Comparison of ENCODE assay signal across 16 cellular contexts in genomic region chr22:37714634-37715033, GRCh38. TPM values are rescaled to one million over a fixed set of nuclear protein-coding genes. Genes with fewer than 3 reads are reported as not detected.
DNase-seq lines count a peak whose midpoint lies in the region; ATAC-seq and TF ChIP-seq lines count a peak whose summit lies in the region.
"Had no signal": no experiment of that assay in that cellular context is flagged by ENCODE, and none has a peak within 500 bp of the region (broad histone marks: within the 10 kb centered on the region; RNA-seq: fewer than 3 reads in every experiment).

No MANE protein-coding gene starts in this region.

- H3K9ac ChIP-seq in BLaER1 treated with 17β-estradiol and CSF1 and Interleukin-3, amounts not matched to agents 10 nM and 100 nM: no peak overlapping the region
- H3K9ac ChIP-seq in Karpas-422 (ENCODE audit: low read length): no peak overlapping the region

- H3K27me3 ChIP-seq in BLaER1 treated with 17β-estradiol and CSF1 and Interleukin-3, amounts not matched to agents 10 nM and 100 nM: no peaks in the 10 kb centered on the region
- H3K27me3 ChIP-seq in Karpas-422 (ENCODE audit: low read length): no peaks in the 10 kb centered on the region

- no peaks in the 10 kb centered on the region for H3K9me2 ChIP-seq in Karpas-422 (replicated peaks; ENCODE audit: insufficient read depth, low read length)

- no peaks in the 10 kb centered on the region for H3K36me3 Mint-ChIP-seq in activated naive CD8-positive, alpha-beta T cell treated with anti-CD3 and anti-CD28 coated beads, Interleukin-2, amount 50 U/mL, for 24 hours (ENCODE audit: low read depth)
- H3K36me3 Mint-ChIP-seq in MCF 10A (ENCODE audit: insufficient read depth, unreplicated experiment) (no peaks in the 10 kb centered on the region), mesothelial cell of epicardium (peaks cover 13% of the 10 kb centered on the region)

- no peak overlapping the region for H3K4me3 Mint-ChIP-seq in activated naive CD8-positive, alpha-beta T cell treated with anti-CD3 and anti-CD28 coated beads, Interleukin-2, amount 50 U/mL, for 24 hours
- H3K4me3 Mint-ChIP-seq in MCF 10A (ENCODE audit: unreplicated experiment) (no peak overlapping the region), mesothelial cell of epicardium (no peak overlapping the region)
- H3K4me3 Mint-ChIP-seq: B cell; CD4-positive, alpha-beta T cell; CD8-positive, alpha-beta T cell had no signal

- no TSS peak for BruUV-seq in MCF 10A (replicated peaks; lab: Mats Ljungman, UMichigan)

- H3K9me3 Mint-ChIP-seq in activated naive CD8-positive, alpha-beta T cell treated with anti-CD3 and anti-CD28 coated beads, Interleukin-2, amount 50 U/mL, for 24 hours: no peaks in the 10 kb centered on the region
- no peaks in the 10 kb centered on the region for H3K9me3 Mint-ChIP-seq in MCF 10A (ENCODE audit: unreplicated experiment)
- H3K9me3 Mint-ChIP-seq in mesothelial cell of epicardium: peaks cover 4% of the 10 kb centered on the region
- H3K9me3 Mint-ChIP-seq: CD4-positive, alpha-beta T cell; CD8-positive, alpha-beta T cell had no signal

- POLR2A ChIA-PET in MCF 10A (lab: Yijun Ruan, JAX): interaction anchor here (1.0 kb wide), 1 partner anchor 16 kb away, joined by 3 read pairs; no protein-coding TSS in a partner anchor

- peaks cover 0 to 10% (median 9%) of the 10 kb centered on the region in 11 experiments; a peak in 14 of 22 replicates for H3K9me3 ChIP-seq in BLaER1 treated with 17β-estradiol and CSF1 and Interleukin-3, amounts not matched to agents 10 nM and 100 nM (replicated peaks in 1 of 11)
- H3K9me3 ChIP-seq in Karpas-422 (ENCODE audit: low read length): no peaks in the 10 kb centered on the region
- H3K9me3 ChIP-seq: Caco-2 had no signal

- no peak for ATAC-seq in activated naive CD8-positive, alpha-beta T cell treated with anti-CD3 and anti-CD28 coated beads, Interleukin-2, amount 50 U/mL, for 24 hours
- ATAC-seq: CD8-positive, alpha-beta T cell had no signal

- H3K36me3 ChIP-seq in BLaER1 treated with 17β-estradiol and CSF1 and Interleukin-3, amounts not matched to agents 10 nM and 100 nM: peaks cover 0 to 29% (median 18%) of the 10 kb centered on the region in 11 experiments; a peak in 15 of 22 replicates
- H3K36me3 ChIP-seq in Karpas-422 (ENCODE audit: insufficient read depth, low read length): peaks cover 5% of the 10 kb centered on the region

- peaks cover 29 to 72% (median 66%) of the 10 kb centered on the region in 10 experiments for H3K4me1 ChIP-seq in BLaER1 treated with 17β-estradiol and CSF1 and Interleukin-3, amounts not matched to agents 10 nM and 100 nM
- H3K4me1 ChIP-seq in Karpas-422 (ENCODE audit: low read length): peaks cover 27% of the 10 kb centered on the region
- H3K4me1 ChIP-seq: Caco-2 had no signal

- CTCF ChIA-PET in MCF 10A (lab: Yijun Ruan, JAX): interaction anchor here (0.6 to 0.8 kb wide), 3 partner anchors 13 to 92 kb away, joined by 3 to 6 read pairs (median 3); no protein-coding TSS in a partner anchor

- H3K79me2 ChIP-seq in Karpas-422 (ENCODE audit: low read length): no peaks in the 10 kb centered on the region

- no peaks in the 10 kb centered on the region for H3K4me1 Mint-ChIP-seq in activated naive CD8-positive, alpha-beta T cell treated with anti-CD3 and anti-CD28 coated beads, Interleukin-2, amount 50 U/mL, for 24 hours
- H3K4me1 Mint-ChIP-seq in MCF 10A (ENCODE audit: insufficient read depth, unreplicated experiment): peaks cover 5% of the 10 kb centered on the region
- H3K4me1 Mint-ChIP-seq in mesothelial cell of epicardium: no peaks in the 10 kb centered on the region
- H3K4me1 Mint-ChIP-seq: B cell had no signal

- TF ChIP-seq CTCF in MCF 10A (IDR thresholded peaks at IDR 0.05; ENCODE audit: unreplicated experiment) (no peak), mesothelial cell of epicardium (IDR thresholded peaks at IDR 0.05; ENCODE audit: unreplicated experiment) (no peak)

- no peak overlapping the region for H3K27ac Mint-ChIP-seq in activated naive CD8-positive, alpha-beta T cell treated with anti-CD3 and anti-CD28 coated beads, Interleukin-2, amount 50 U/mL, for 24 hours
- H3K27ac Mint-ChIP-seq in MCF 10A (ENCODE audit: low read depth, unreplicated experiment) (no peak overlapping the region), mesothelial cell of epicardium (no peak overlapping the region)
- H3K27ac Mint-ChIP-seq: B cell; CD4-positive, alpha-beta T cell; CD8-positive, alpha-beta T cell had no signal

- peak overlapping the region in 4 of 11 experiments; percentile 92 to 98 (median 94); a peak in 7 of 22 replicates for H3K27ac ChIP-seq in BLaER1 treated with 17β-estradiol and CSF1 and Interleukin-3, amounts not matched to agents 10 nM and 100 nM
- peak overlapping the region; percentile 96 for H3K27ac ChIP-seq in Karpas-422 (ENCODE audit: low read length)
- H3K27ac ChIP-seq: C4-2B had no signal

- no peak overlapping the region for H3K4me3 ChIP-seq in BLaER1 treated with 17β-estradiol and CSF1 and Interleukin-3, amounts not matched to agents 10 nM and 100 nM
- no peak overlapping the region for H3K4me3 ChIP-seq in Karpas-422 (ENCODE audit: low read length)

- intact Hi-C loops in MCF 10A (cut with micrococcal nuclease): no loop called here

- DNase-seq in Karpas-422: no peak
- DNase-seq in activated naive CD8-positive, alpha-beta T cell treated with anti-CD3 and anti-CD28 coated beads, Interleukin-2, amount 50 U/mL, for 24 hours: no peak
- DNase-seq in MCF 10A (ENCODE audit: unreplicated experiment): no peak
- no peak for DNase-seq in mesothelial cell of epicardium (ENCODE audit: low spot score in 2 of 2, unreplicated experiment in 2 of 2)
- DNase-seq: 8988T; ACHN; AML-193; Caco-2; Calu3; CD4-positive, alpha-beta T cell; CD8-positive, alpha-beta T cell; DMS79 treated with DMSO at 0.1 percent for 48 hours; GF-D8 had no signal

- no peak overlapping the region for H2AFZ ChIP-seq in Karpas-422 (ENCODE audit: low read length)

- peak overlapping the region in 9 of 11 experiments; percentile 69 to 94 (median 87); a peak in 16 of 22 replicates for H3K4me2 ChIP-seq in BLaER1 treated with 17β-estradiol and CSF1 and Interleukin-3, amounts not matched to agents 10 nM and 100 nM
- H3K4me2 ChIP-seq in Karpas-422 (ENCODE audit: low read depth, low read length, poor library complexity, severe bottlenecking): no peak overlapping the region

- H4K20me1 ChIP-seq in BLaER1 treated with 17β-estradiol and CSF1 and Interleukin-3, amounts not matched to agents 10 nM and 100 nM: no peaks in the 10 kb centered on the region; a peak in 1 of 22 replicates
- H4K20me1 ChIP-seq in Karpas-422 (ENCODE audit: insufficient read depth, low read depth, low read length): no peaks in the 10 kb centered on the region

- no peaks in the 10 kb centered on the region for H3K27me3 Mint-ChIP-seq in activated naive CD8-positive, alpha-beta T cell treated with anti-CD3 and anti-CD28 coated beads, Interleukin-2, amount 50 U/mL, for 24 hours
- H3K27me3 Mint-ChIP-seq in MCF 10A (ENCODE audit: insufficient read depth, unreplicated experiment) (no peaks in the 10 kb centered on the region), mesothelial cell of epicardium (ENCODE audit: low read depth) (no peaks in the 10 kb centered on the region)
- H3K27me3 Mint-ChIP-seq: B cell; CD4-positive, alpha-beta T cell had no signal

RNA-seq across cellular contexts. Expression of gene TRIOBP, which starts 17.8 kb away (rescaled TPM):
- total RNA-seq in Karpas-422 (2014; rRNA removed; shearing (Covaris generic); ENCODE audit: low replicate concordance): 14.6 and 45.6 TPM in 2 replicates
- total RNA-seq in MCF 10A (2022) (42.5 and 45.7 TPM in 2 replicates), mesothelial cell of epicardium (69.2 to 76.1 TPM (median 71.4 TPM) in 3 replicates)

RNA-seq across cellular contexts. Expression of gene NOL12, which starts 28.5 kb away (rescaled TPM):
- total RNA-seq in Karpas-422 (2014; rRNA removed; shearing (Covaris generic); ENCODE audit: low replicate concordance): 12.3 and 48.1 TPM in 2 replicates
- total RNA-seq in MCF 10A (2022) (47.1 and 50.8 TPM in 2 replicates), mesothelial cell of epicardium (23.9 to 25.2 TPM (median 24.8 TPM) in 3 replicates)

RNA-seq across cellular contexts. Expression of gene LGALS1, which starts 39.2 kb away (rescaled TPM):
- total RNA-seq in Karpas-422 (2014; rRNA removed; shearing (Covaris generic); ENCODE audit: low replicate concordance): 288 and 308 TPM in 2 replicates
- total RNA-seq in MCF 10A (2022) (1,407 and 1,635 TPM in 2 replicates), mesothelial cell of epicardium (238 to 262 TPM (median 242 TPM) in 3 replicates)

RNA-seq across cellular contexts. Expression of gene PDXP, which starts 56.1 kb away (rescaled TPM):
- total RNA-seq in Karpas-422 (2014; rRNA removed; shearing (Covaris generic); ENCODE audit: low replicate concordance): 75.3 and 78.9 TPM in 2 replicates
- 10.3 and 10.5 TPM in 2 replicates for total RNA-seq in MCF 10A (2022)
- total RNA-seq in mesothelial cell of epicardium: 15.6 to 16.5 TPM (median 16.1 TPM) in 3 replicates
